ENCODE assay signal across 18 cellular contexts in the genomic region with DNA sequence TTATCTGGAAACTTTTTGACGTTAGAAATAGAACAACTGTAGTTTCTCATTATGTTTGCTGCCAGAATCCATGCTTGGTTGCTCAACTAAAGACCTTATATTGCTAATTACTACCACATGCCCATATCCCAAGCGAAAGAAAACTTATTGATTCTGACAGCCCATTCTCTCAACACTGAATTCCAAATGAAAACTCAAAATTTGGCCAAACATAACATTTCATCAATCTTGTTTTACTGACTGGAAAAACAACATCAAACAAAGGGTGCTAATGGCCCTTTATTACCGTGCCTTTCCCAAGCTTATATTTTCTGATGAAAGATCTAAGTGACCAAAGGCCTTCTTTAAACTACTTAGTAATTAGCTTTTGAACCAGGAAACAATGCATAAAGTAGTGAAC.
A peak's percentile ranks its signal among the peaks of the same experiment; 100 is the strongest.
DNase-seq lines count a peak whose midpoint lies in the region; ATAC-seq and TF ChIP-seq lines count a peak whose summit lies in the region.
"Had no signal": no experiment of that assay in that cellular context is flagged by ENCODE, and none has a peak within 500 bp of the region (broad histone marks: within the 10 kb centered on the region; RNA-seq: fewer than 3 reads in every experiment).

No MANE protein-coding gene starts in this region.

- CTCF ChIA-PET in SK-N-SH (lab: Yijun Ruan, JAX) = interaction anchor here (1.3 to 2.2 kb wide), 3 partner anchors 15 to 132 kb away, joined by 3 to 7 read pairs (median 5); no protein-coding TSS in a partner anchor

- POLR2A ChIA-PET in SK-N-SH (lab: Yijun Ruan, JAX) = interaction anchor here (1.0 kb wide), 1 partner anchor 16 kb away, joined by 4 read pairs; no protein-coding TSS in a partner anchor

- DNase-seq in AG20443 (ENCODE audit: low spot score) = peak; percentile 47
- no peak for DNase-seq in SK-N-SH
- peak; percentile 96 for DNase-seq in fibroblast of the aortic adventitia (ENCODE audit: low read depth)
- DNase-seq in psoas muscle = no peak
- DNase-seq in SKM-1 treated with dmso at 0.1 percent for 144 hours (lab: John Stamatoyannopoulos, UW; ENCODE audit: unreplicated experiment) = no peak
- no peak for DNase-seq in KBM-7
- no peak for DNase-seq in G401 (ENCODE audit: low spot score)
- no peak for DNase-seq in kidney tubule cell (ENCODE audit: low spot score)
- DNase-seq: ACHN; activated CD4-positive, alpha-beta memory T cell treated with anti-CD3 and anti-CD28 coated beads, Interleukin-2, amount 10 ng/mL, durations not matched to agents 7 days and 5 days; DMS 273 treated with DMSO at 0.1 percent for 48 hours; effector memory CD8-positive, alpha-beta T cell; MV-4-11; naive thymus-derived CD8-positive, alpha-beta T cell; NCI-H2107; sigmoid colon; SJCRH30; stimulated activated naive CD8-positive, alpha-beta T cell treated with anti-CD3 and anti-CD28 coated beads, Interleukin-15, Interleukin-2, amounts not matched to agents 100 U/mL and 50 U/mL, for 24 hours had no signal

- no peak overlapping the region for H3K9ac ChIP-seq in SK-N-SH

- H3K9me2 ChIP-seq in SK-N-SH = no peaks in the 10 kb centered on the region

- WGBS in SK-N-SH (ENCODE audit: low lambda C conversion rate) = 33% methylated on average over 3 of the region's 3 CpGs
- WGBS in psoas muscle, 3 donors = 65 to 71% (median 69%) methylated on average over 3 of the region's 3 CpGs

- in situ Hi-C loops in KBM-7 (cut with MboI; ENCODE audit: low pct_unique_long_range_greater_than_20kb, low sequenced_read_pairs) = no loop called here
- in situ Hi-C loops in G401 (cut with HindIII; ENCODE audit: low sequenced_read_pairs) = no loop called here

- no peaks in the 10 kb centered on the region for H4K20me1 ChIP-seq in SK-N-SH (ENCODE audit: insufficient read depth)

- H3K4me2 ChIP-seq in SK-N-SH = peak overlapping the region; percentile 34; the same call in 1 of the 2 replicates

- H2AFZ ChIP-seq in SK-N-SH (ENCODE audit: low read depth) = no peak overlapping the region

- peak; percentile 49 to 84; a peak in 3 of 4 replicates for TF ChIP-seq EP300 in SK-N-SH (IDR thresholded peaks at IDR 0.05; ENCODE audit: borderline replicate concordance in 1 of 2, low read depth in 1 of 2, low read length in 1 of 2)

- H3K4me3 ChIP-seq in SK-N-SH (ENCODE audit: low read depth in 2 of 2, low read length in 1 of 2) (no peak overlapping the region; a peak in 1 of 4 replicates), fibroblast of the aortic adventitia (ENCODE audit: low read depth, low read length) (no peak overlapping the region), psoas muscle (no peak overlapping the region)
- H3K4me3 ChIP-seq: sigmoid colon, SJCRH30 had no signal

- no peak for TF ChIP-seq RAD21 in SK-N-SH (IDR thresholded peaks at IDR 0.05; ENCODE audit: low read length)

- intact Hi-C loops in psoas muscle (cut with DNase I) = no loop called here

- no peaks in the 10 kb centered on the region for H3K27me3 ChIP-seq in SK-N-SH (ENCODE audit: insufficient read depth)
- no peaks in the 10 kb centered on the region for H3K27me3 ChIP-seq in psoas muscle (ENCODE audit: insufficient read depth in 3 of 3, low read length in 2 of 3)
- H3K27me3 ChIP-seq: sigmoid colon had no signal

- H3K4me1 ChIP-seq in SK-N-SH (ENCODE audit: control insufficient read depth in 1 of 2, insufficient read depth in 2 of 2, low read depth in 1 of 2, low read length in 1 of 2) (peaks cover 19 to 44% of the 10 kb centered on the region in 2 experiments), psoas muscle (no peaks in the 10 kb centered on the region)
- H3K4me1 ChIP-seq: SJCRH30 had no signal

- H3K36me3 ChIP-seq in SK-N-SH (replicated peaks in 1 of 2; ENCODE audit: control insufficient read depth in 1 of 2, insufficient read depth in 2 of 2, low read length in 1 of 2) (peaks cover 0 to 50% of the 10 kb centered on the region in 2 experiments), psoas muscle (ENCODE audit: insufficient read depth in 1 of 2, low read depth in 1 of 2) (no peaks in the 10 kb centered on the region)
- H3K36me3 ChIP-seq: SJCRH30 had no signal

- ATAC-seq in psoas muscle = no peak
- ATAC-seq: effector memory CD8-positive, alpha-beta T cell; naive thymus-derived CD8-positive, alpha-beta T cell; stimulated activated naive CD8-positive, alpha-beta T cell treated with anti-CD3 and anti-CD28 coated beads, Interleukin-15, Interleukin-2, amounts not matched to agents 100 U/mL and 50 U/mL, for 24 hours had no signal

- peak overlapping the region; percentile 58 to 99; a peak in 3 of 4 replicates for H3K27ac ChIP-seq in SK-N-SH (ENCODE audit: low read depth in 2 of 2, low read length in 1 of 2)
- H3K27ac ChIP-seq in psoas muscle = peak overlapping the region; percentile 27
- H3K27ac ChIP-seq: SJCRH30 had no signal

- TF ChIP-seq CTCF in SK-N-SH (IDR thresholded peaks at IDR 0.05) = no peak
- no peak for TF ChIP-seq CTCF in fibroblast of the aortic adventitia (IDR thresholded peaks at IDR 0.05; ENCODE audit: insufficient read depth, low read length)
- no peak for TF ChIP-seq CTCF in psoas muscle (IDR thresholded peaks at IDR 0.05)

- peaks cover 16% of the 10 kb centered on the region for H3F3A ChIP-seq in SK-N-SH (replicated peaks; ENCODE audit: insufficient read depth)

- H3K9me3 ChIP-seq in SK-N-SH = no peaks in the 10 kb centered on the region
- H3K9me3 ChIP-seq in psoas muscle = no peaks in the 10 kb centered on the region
- H3K9me3 ChIP-seq: sigmoid colon, SJCRH30 had no signal

- H3K79me2 ChIP-seq in SK-N-SH (ENCODE audit: insufficient read depth) = no peaks in the 10 kb centered on the region

TF ChIP-seq in SK-N-SH, 30 proteins besides CTCF, POLR2A, EP300 and RAD21:
- TF ChIP-seq POLR2AphosphoS5 (IDR thresholded peaks at IDR 0.05; ENCODE audit: low read depth, low read length) (peak; percentile 67), PBX3 (IDR thresholded peaks at IDR 0.05) (peak; percentile 89), ELF1 (IDR thresholded peaks at IDR 0.05) (no peak), JUND (IDR thresholded peaks at IDR 0.05) (peak; percentile 36; the same call in 1 of the 2 replicates), TEAD4 (IDR thresholded peaks at IDR 0.05; ENCODE audit: borderline replicate concordance, insufficient read depth) (peak; percentile 56; the same call in 1 of the 2 replicates), TCF12 (IDR thresholded peaks at IDR 0.05) (peak; percentile 93), RCOR1 (IDR thresholded peaks at IDR 0.05; ENCODE audit: low read length) (peak; percentile 30; the same call in 1 of the 2 replicates), NFIC (IDR thresholded peaks at IDR 0.05; ENCODE audit: borderline replicate concordance) (peak; percentile 48; the same call in 1 of the 2 replicates)
- TF ChIP-seq, protein P1, sequence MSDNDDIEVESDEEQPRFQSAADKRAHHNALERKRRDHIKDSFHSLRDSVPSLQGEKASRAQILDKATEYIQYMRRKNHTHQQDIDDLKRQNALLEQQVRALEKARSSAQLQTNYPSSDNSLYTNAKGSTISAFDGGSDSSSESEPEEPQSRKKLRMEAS (IDR thresholded peaks at IDR 0.05; ENCODE audit: low read depth) = no peak
- TF ChIP-seq, protein P2, sequence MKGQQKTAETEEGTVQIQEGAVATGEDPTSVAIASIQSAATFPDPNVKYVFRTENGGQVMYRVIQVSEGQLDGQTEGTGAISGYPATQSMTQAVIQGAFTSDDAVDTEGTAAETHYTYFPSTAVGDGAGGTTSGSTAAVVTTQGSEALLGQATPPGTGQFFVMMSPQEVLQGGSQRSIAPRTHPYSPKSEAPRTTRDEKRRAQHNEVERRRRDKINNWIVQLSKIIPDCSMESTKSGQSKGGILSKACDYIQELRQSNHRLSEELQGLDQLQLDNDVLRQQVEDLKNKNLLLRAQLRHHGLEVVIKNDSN (IDR thresholded peaks at IDR 0.05; ENCODE audit: borderline replicate concordance, low read depth) = no peak
- TF ChIP-seq, protein P3, sequence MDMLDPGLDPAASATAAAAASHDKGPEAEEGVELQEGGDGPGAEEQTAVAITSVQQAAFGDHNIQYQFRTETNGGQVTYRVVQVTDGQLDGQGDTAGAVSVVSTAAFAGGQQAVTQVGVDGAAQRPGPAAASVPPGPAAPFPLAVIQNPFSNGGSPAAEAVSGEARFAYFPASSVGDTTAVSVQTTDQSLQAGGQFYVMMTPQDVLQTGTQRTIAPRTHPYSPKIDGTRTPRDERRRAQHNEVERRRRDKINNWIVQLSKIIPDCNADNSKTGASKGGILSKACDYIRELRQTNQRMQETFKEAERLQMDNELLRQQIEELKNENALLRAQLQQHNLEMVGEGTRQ (IDR thresholded peaks at IDR 0.05; ENCODE audit: borderline replicate concordance, low read depth, low read length) = no peak
TF ChIP-seq in SK-N-SH: peak in this region for 7.

Comparison
In these comparisons a context has a peak if more than half of its experiments do, and no peak if none do; other contexts are left out.
1. DNase-seq: peak in AG20443 (single experiment) and fibroblast of the aortic adventitia (single experiment); none in SK-N-SH (single experiment), psoas muscle (0 of 2), SKM-1 treated with dmso at 0.1 percent for 144 hours (single experiment), KBM-7 (single experiment), G401 (single experiment) and kidney tubule cell (single experiment).